22 cellular contexts compared by ENCODE assay signal in genomic region chr12:74393265-74393664, GRCh38.
A peak's percentile ranks its signal among the peaks of the same experiment; 100 is the strongest.
DNase-seq lines count a peak whose midpoint lies in the region; ATAC-seq, FAIRE-seq and TF ChIP-seq lines count a peak whose summit lies in the region.
"Had no signal": no experiment of that assay in that cellular context is flagged by ENCODE, and none has a peak within 500 bp of the region (broad histone marks: within the 10 kb centered on the region; RNA-seq: fewer than 3 reads in every experiment).

No MANE protein-coding gene starts in this region.

- no peaks in the 10 kb centered on the region for H3K27me3 ChIP-seq in K562 (ENCODE audit: control insufficient read depth in 2 of 2, insufficient read depth in 2 of 2, low read length in 2 of 2)
- no peaks in the 10 kb centered on the region for H3K27me3 ChIP-seq in CD4-positive, alpha-beta T cell (ENCODE audit: control insufficient read depth, insufficient read depth, low read length)
- H3K27me3 ChIP-seq: BE2C, SJSA1 had no signal

- H3K9me3 Mint-ChIP-seq in CD4-positive, alpha-beta T cell: no peaks in the 10 kb centered on the region

- no peak for ATAC-seq in K562
- no peak for ATAC-seq in HG02973 (IDR thresholded peaks at IDR 0.05; ENCODE audit: unreplicated experiment)
- ATAC-seq in HG02870 (IDR thresholded peaks at IDR 0.05; ENCODE audit: unreplicated experiment): no peak
- no peak for ATAC-seq in CD4-positive, alpha-beta T cell (ENCODE audit: poor library complexity)

- CTCF ChIA-PET in K562 (lab: Yijun Ruan, JAX; ENCODE audit: low intra/inter-chr PET ratio): no interaction called here
- CTCF ChIA-PET in CD4-positive, alpha-beta T cell (lab: Charles Lee): no interaction called here

- DNase-seq in ELR (ENCODE audit: low read depth) (peak; percentile 63), HT1080 (ENCODE audit: low read depth) (peak; percentile 56), K562 (ENCODE audit: extremely low read depth in 1 of 4, low spot score in 3 of 4) (no peak), kidney tubule cell (ENCODE audit: low spot score) (peak; percentile 5)
- DNase-seq in CD4-positive, alpha-beta T cell: no peak
- DNase-seq: BE2C, COR-L47, DND-41, GM23248, MV-4-11, NCI-H1105 treated with DMSO at 0.1 percent for 48 hours, NCI-H2029 treated with DMSO at 0.1 percent for 48 hours, NCI-H226, NCI-H510A treated with DMSO at 0.1 percent for 48 hours, NCI-H748 treated with DMSO at 0.1 percent for 48 hours, T-helper 1 cell had no signal

- no peaks in the 10 kb centered on the region for H3K4me1 Mint-ChIP-seq in CD4-positive, alpha-beta T cell (ENCODE audit: low read depth)

- TF ChIP-seq POLR2A in K562 (conservative IDR thresholded peaks at IDR 0.05): no peak

- no peak for TF ChIP-seq CTCF in K562 (IDR thresholded peaks at IDR 0.05 in 2 of 3, conservative IDR thresholded peaks at IDR 0.05 in 1 of 3; ENCODE audit: insufficient read depth in 2 of 3, low read depth in 1 of 3, low read length in 3 of 3)
- TF ChIP-seq CTCF in CD4-positive, alpha-beta T cell (IDR thresholded peaks at IDR 0.05): no peak

- WGBS in K562 (ENCODE audit: insufficient coverage, low coverage, missing lambda C conversion rate): 4% methylated on average over 4 of the region's 4 CpGs

- no peak overlapping the region for H3K27ac ChIP-seq in K562 (ENCODE audit: extremely low read depth, low read depth, low read length)
- no peak overlapping the region for H3K27ac ChIP-seq in CD4-positive, alpha-beta T cell (ENCODE audit: low read depth, low read length)
- H3K27ac ChIP-seq: GM23248, KMS-11, SJSA1 had no signal

- no peak overlapping the region for H2AFZ ChIP-seq in K562 (ENCODE audit: low read depth, low read length)
- H2AFZ ChIP-seq: GM23248 had no signal

- BruUV-seq in K562 (replicated peaks; lab: Mats Ljungman, UMichigan): no TSS peak

- no peaks in the 10 kb centered on the region for H3K36me3 Mint-ChIP-seq in CD4-positive, alpha-beta T cell (ENCODE audit: low read depth)

- FAIRE-seq in K562 (lab: Jason Lieb, UNC): peak; percentile 26
- FAIRE-seq: GM12891, HTR-8/SVneo had no signal

- TF ChIP-seq EP300 in K562 (IDR thresholded peaks at IDR 0.05; ENCODE audit: low read length): no peak

- in situ Hi-C loops in K562 (cut with MboI): no loop called here

- no peaks in the 10 kb centered on the region for H3K79me2 ChIP-seq in K562 (ENCODE audit: control insufficient read depth, insufficient read depth, low read length)

- no peak overlapping the region for H3K9ac ChIP-seq in K562 (ENCODE audit: insufficient read depth in 1 of 2, low read depth in 2 of 2, low read length in 2 of 2)
- H3K9ac ChIP-seq: GM23248, KMS-11 had no signal

- H3K27ac Mint-ChIP-seq in CD4-positive, alpha-beta T cell: no peak overlapping the region

- no peaks in the 10 kb centered on the region for H3K9me1 ChIP-seq in K562 (ENCODE audit: control insufficient read depth, insufficient read depth, low read length)

- H3K9me3 ChIP-seq in K562 (replicated peaks; ENCODE audit: control insufficient read depth, insufficient read depth, low read depth, low read length): no peaks in the 10 kb centered on the region
- no peaks in the 10 kb centered on the region for H3K9me3 ChIP-seq in CD4-positive, alpha-beta T cell (ENCODE audit: control insufficient read depth, low read length)
- H3K9me3 ChIP-seq: BE2C, SJSA1 had no signal

- H3K4me3 Mint-ChIP-seq in CD4-positive, alpha-beta T cell: no peak overlapping the region

- no peaks in the 10 kb centered on the region for H4K20me1 ChIP-seq in K562 (replicated peaks; ENCODE audit: control insufficient read depth, insufficient read depth, low read length)

- POLR2A ChIA-PET in K562 (lab: Yijun Ruan, JAX): no interaction called here
- POLR2A ChIA-PET in CD4-positive, alpha-beta T cell (lab: Charles Lee): no interaction called here

- no peak overlapping the region for H3K4me3 ChIP-seq in K562
- H3K4me3 ChIP-seq: GM23248, SJSA1 had no signal

- no peaks in the 10 kb centered on the region for H3K4me1 ChIP-seq in K562 (replicated peaks in 1 of 2; ENCODE audit: control insufficient read depth in 2 of 2, insufficient read depth in 2 of 2, low read length in 2 of 2)
- H3K4me1 ChIP-seq: BE2C, SJSA1 had no signal

- H3K4me2 ChIP-seq in K562 (ENCODE audit: insufficient read depth, low read length): no peak overlapping the region
- H3K4me2 ChIP-seq: KMS-11 had no signal

- TF ChIP-seq RAD21 in K562 (CRISPR knock-in tag; conservative IDR thresholded peaks at IDR 0.05 in 1 of 2, IDR thresholded peaks at IDR 0.05 in 1 of 2): no peak

- intact Hi-C loops in K562 (cut with micrococcal nuclease): no loop called here
- intact Hi-C loops in CD4-positive, alpha-beta T cell (cut with DNase I, micrococcal nuclease): no loop called here

- no peaks in the 10 kb centered on the region for H3K36me3 ChIP-seq in K562 (ENCODE audit: control insufficient read depth, insufficient read depth, low read length)
- H3K36me3 ChIP-seq: BE2C, SJSA1 had no signal

- H3K27me3 Mint-ChIP-seq in CD4-positive, alpha-beta T cell: no peaks in the 10 kb centered on the region

TF ChIP-seq in K562, 482 proteins besides CTCF, POLR2A, EP300 and RAD21 (continues in another document):
- TF ChIP-seq ATF4 (CRISPR knock-in tag; IDR thresholded peaks at IDR 0.05): no peak
- TF ChIP-seq CREM (IDR thresholded peaks at IDR 0.05; ENCODE audit: low read depth): no peak
- no peak for TF ChIP-seq NFYB (IDR thresholded peaks at IDR 0.05; ENCODE audit: extremely low read depth, insufficient read length)
- no peak for TF ChIP-seq SP2 (IDR thresholded peaks at IDR 0.05; ENCODE audit: extremely low read depth, low read depth, low read length, poor library complexity, severe bottlenecking)
- no peak for TF ChIP-seq CHD1 (IDR thresholded peaks at IDR 0.05; ENCODE audit: low read length)
- no peak for TF ChIP-seq SNRNP70 (optimal IDR thresholded peaks at IDR 0.05; ENCODE audit: low read depth, low read length)
- TF ChIP-seq BCL6 (CRISPR knock-in tag; IDR thresholded peaks at IDR 0.05): no peak
- no peak for TF ChIP-seq ZBTB40 (IDR thresholded peaks at IDR 0.05)
- no peak for TF ChIP-seq ZBTB40 (CRISPR knock-in tag; IDR thresholded peaks at IDR 0.05)

Comparison
In these comparisons a context has a peak if more than half of its experiments do, and no peak if none do; other contexts are left out.
1. DNase-seq: peak in ELR (single experiment), HT1080 (single experiment) and kidney tubule cell (single experiment); none in K562 (0 of 4) and CD4-positive, alpha-beta T cell (0 of 10).